1 cellular context compared by ENCODE assay signal in genomic region chr13:87821512-87821911, GRCh38.
TF ChIP-seq lines count a peak whose summit lies in the region.

No MANE protein-coding gene starts in this region.

TF ChIP-seq in GM12878, 131 proteins besides CTCF, POLR2A, EP300 and RAD21 (continued from another document):
- TF ChIP-seq RFX5 (IDR thresholded peaks at IDR 0.05; ENCODE audit: low read depth, low read length): no peak
- no peak for TF ChIP-seq PAX8 (IDR thresholded peaks at IDR 0.05)
- no peak for TF ChIP-seq EED (IDR thresholded peaks at IDR 0.05; ENCODE audit: low read depth)
- TF ChIP-seq YBX1 (IDR thresholded peaks at IDR 0.05): no peak
- no peak for TF ChIP-seq CBFB (IDR thresholded peaks at IDR 0.05; ENCODE audit: low read depth)
- TF ChIP-seq MLLT1 (IDR thresholded peaks at IDR 0.05): no peak
- TF ChIP-seq STAT3 (IDR thresholded peaks at IDR 0.05; ENCODE audit: low read depth, low read length): no peak
- TF ChIP-seq TCF7 (IDR thresholded peaks at IDR 0.05; ENCODE audit: borderline replicate concordance): no peak
- TF ChIP-seq ZNF24 (IDR thresholded peaks at IDR 0.05): no peak
